19 cellular contexts compared by ENCODE assay signal in genomic region chr7:155530601-155531000, GRCh38. TPM values are rescaled to one million over a fixed set of nuclear protein-coding genes. Genes with fewer than 3 reads are reported as not detected.
"Had no signal": no experiment of that assay in that cellular context is flagged by ENCODE, and none has a peak within 500 bp of the region (broad histone marks: within the 10 kb centered on the region; RNA-seq: fewer than 3 reads in every experiment).

No MANE protein-coding gene starts in this region.

- H3K4me2 ChIP-seq: hepatocyte had no signal

- ATAC-seq: effector memory CD8-positive, alpha-beta T cell; left lobe of liver; sciatic nerve had no signal

- H3K4me3 ChIP-seq: esophagus squamous epithelium, hepatocyte, uterus had no signal

- DNase-seq: effector memory CD8-positive, alpha-beta T cell; esophagus squamous epithelium; foreskin fibroblast; mammary epithelial cell; naive B cell; small intestine; stimulated activated CD4-positive, alpha-beta T cell treated with anti-CD3 and anti-CD28 coated beads, Interleukin-2, amount 100 ng/mL, for 48 hours; stimulated activated naive CD4-positive, alpha-beta T cell treated with Interleukin-2 at 50 U/mL for 16 hours; uterus had no signal

- H3K27ac ChIP-seq: esophagus squamous epithelium, hepatocyte, neutrophil, uterus had no signal

- FAIRE-seq: colon, small intestine had no signal

- H2AFZ ChIP-seq: hepatocyte had no signal

- H3K9me3 ChIP-seq: esophagus squamous epithelium, neutrophil, uterus had no signal

- H3K36me3 ChIP-seq: esophagus squamous epithelium, neutrophil, uterus had no signal

RNA-seq across cellular contexts. Expression of gene CNPY1, which starts 15.8 kb away (rescaled TPM):
- total RNA-seq: epithelial cell of proximal tubule, esophagus squamous epithelium, hepatocyte, left lobe of liver, lower leg skin, mammary epithelial cell, mucosa of gallbladder, osteocyte, pulmonary artery endothelial cell, sciatic nerve, uterus had no signal
- polyA plus RNA-seq: hepatocyte, mammary epithelial cell, small intestine had no signal
